ENCODE assay signal across 8 cellular contexts in the genomic region with DNA sequence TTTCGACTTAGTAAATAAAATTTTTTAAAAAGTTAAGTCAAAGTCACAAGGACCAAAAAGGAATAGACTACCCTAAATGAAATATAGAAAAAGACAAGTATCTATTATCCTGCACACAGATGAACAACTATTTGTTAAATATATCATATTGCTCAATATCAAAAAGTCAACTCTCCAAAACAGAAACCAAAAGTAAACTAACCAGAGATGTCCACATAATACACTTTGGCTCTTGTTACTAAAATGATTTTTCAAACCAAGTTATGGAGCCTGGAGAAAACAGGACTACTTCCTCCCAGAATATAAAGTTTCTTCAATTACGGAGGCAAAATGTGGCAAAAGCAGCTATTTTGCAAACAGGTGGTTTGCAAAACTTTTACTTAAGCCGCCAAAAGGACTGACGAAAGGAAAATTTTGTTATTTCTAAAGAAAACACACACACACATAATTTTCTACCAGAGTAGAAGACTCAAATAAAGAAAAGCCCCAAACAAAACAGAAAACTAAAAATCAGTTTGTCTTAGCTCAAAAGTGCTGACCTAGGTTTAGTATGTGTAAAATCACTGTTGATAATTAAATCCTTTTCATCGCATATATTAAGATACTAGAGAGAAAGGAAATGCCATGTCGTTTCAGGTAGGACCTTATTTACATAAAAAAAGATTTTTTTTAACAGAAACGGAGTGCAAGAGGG. TPM values are rescaled to one million over a fixed set of nuclear protein-coding genes. Genes with fewer than 3 reads are reported as not detected.
DNase-seq lines count a peak whose midpoint lies in the region; ATAC-seq, FAIRE-seq and TF ChIP-seq lines count a peak whose summit lies in the region.

No MANE protein-coding gene starts in this region.

- TF ChIP-seq CTCF in bronchial epithelial cell (IDR thresholded peaks at IDR 0.05; ENCODE audit: insufficient read depth, low read length, severe bottlenecking) = no peak

- no peaks in the 10 kb centered on the region for H3K27me3 Mint-ChIP-seq in CD8-positive, alpha-beta memory T cell

- peaks cover 0 to 17% (median 2%) of the 10 kb centered on the region in 3 donors for H3K36me3 Mint-ChIP-seq in CD8-positive, alpha-beta memory T cell

- no peaks in the 10 kb centered on the region for H3K36me3 ChIP-seq in CD8-positive, alpha-beta memory T cell (ENCODE audit: insufficient read depth, low read length)
- H3K36me3 ChIP-seq in bronchial epithelial cell (ENCODE audit: control insufficient read depth, insufficient read depth, low read length) = no peaks in the 10 kb centered on the region
- H3K36me3 ChIP-seq in muscle layer of colon (ENCODE audit: insufficient read depth, low read length) = no peaks in the 10 kb centered on the region

- no peaks in the 10 kb centered on the region for H3K27me3 ChIP-seq in CD8-positive, alpha-beta memory T cell (ENCODE audit: insufficient read depth, low read length, poor library complexity, severe bottlenecking)
- H3K27me3 ChIP-seq in bronchial epithelial cell (ENCODE audit: control insufficient read depth, insufficient read depth, low read length) = no peaks in the 10 kb centered on the region
- no peaks in the 10 kb centered on the region for H3K27me3 ChIP-seq in muscle layer of colon (ENCODE audit: control insufficient read depth in 1 of 2, insufficient read depth in 2 of 2, low read length in 2 of 2)

- peak overlapping the region; percentile 96 for H3K4me3 ChIP-seq in CD8-positive, alpha-beta memory T cell (ENCODE audit: low read length)
- H3K4me3 ChIP-seq in bronchial epithelial cell (ENCODE audit: low read depth, low read length) (peak overlapping the region; percentile 74), muscle layer of colon (ENCODE audit: low read depth in 1 of 2, low read length in 2 of 2) (peak overlapping the region; percentile 72 to 96)

- POLR2A ChIA-PET in CD8-positive, alpha-beta memory T cell (lab: Charles Lee) = no interaction called here

- H3K9ac ChIP-seq in muscle layer of colon (ENCODE audit: low read length) = peak overlapping the region; percentile 85

- peaks cover 48 to 67% (median 65%) of the 10 kb centered on the region in 3 donors for H3K4me1 Mint-ChIP-seq in CD8-positive, alpha-beta memory T cell

- CTCF ChIA-PET in CD8-positive, alpha-beta memory T cell (lab: Charles Lee) = interaction anchor here (0.8 kb wide), 1 partner anchor 15 kb away, joined by 3 read pairs; no protein-coding TSS in a partner anchor

- H3K27ac Mint-ChIP-seq in CD8-positive, alpha-beta memory T cell = peak overlapping the region; percentile 67 to 97 (median 94)

- H3K9me3 ChIP-seq in CD8-positive, alpha-beta memory T cell (ENCODE audit: low read length) = no peaks in the 10 kb centered on the region
- H3K9me3 ChIP-seq in muscle layer of colon (ENCODE audit: low read length) = no peaks in the 10 kb centered on the region

- H3K9me3 Mint-ChIP-seq in CD8-positive, alpha-beta memory T cell = no peaks in the 10 kb centered on the region

- no peak for FAIRE-seq in bronchial epithelial cell (lab: Jason Lieb, UNC)

- peak overlapping the region; percentile 95 to 100 (median 98) for H3K4me3 Mint-ChIP-seq in CD8-positive, alpha-beta memory T cell

- peaks cover 29% of the 10 kb centered on the region for H3K4me1 ChIP-seq in CD8-positive, alpha-beta memory T cell (ENCODE audit: insufficient read depth, low read length)
- H3K4me1 ChIP-seq in muscle layer of colon (ENCODE audit: insufficient read depth, low read length) = peaks cover 23% of the 10 kb centered on the region

- DNase-seq in CD8-positive, alpha-beta memory T cell = peak in 1 of 5 donors; percentile 11
- DNase-seq in LoVo (ENCODE audit: low spot score) (peak; percentile 31), bronchial epithelial cell (ENCODE audit: low read depth) (peak; percentile 40), cerebellar cortex (ENCODE audit: low spot score) (no peak)

- ATAC-seq in GM18868 (IDR thresholded peaks at IDR 0.05; ENCODE audit: unreplicated experiment) = no peak
- ATAC-seq in GM19452 (IDR thresholded peaks at IDR 0.05; ENCODE audit: unreplicated experiment) = no peak
- no peak for ATAC-seq in GM19467 (IDR thresholded peaks at IDR 0.05; ENCODE audit: unreplicated experiment)

- peak overlapping the region; percentile 80 for H3K27ac ChIP-seq in CD8-positive, alpha-beta memory T cell (ENCODE audit: low read depth, low read length)
- H3K27ac ChIP-seq in muscle layer of colon (ENCODE audit: low read depth, low read length) = peak overlapping the region; percentile 43

RNA-seq across cellular contexts. Expression of gene DPYD, which starts 1.1 kb away (rescaled TPM):
- 10 to 100 TPM in 1 of 2 experiments, 1 to 10 TPM in 1; 9.6 to 10.3 TPM for total RNA-seq in CD8-positive, alpha-beta memory T cell
- 43.9 TPM for polyA plus RNA-seq in CD8-positive, alpha-beta memory T cell
- 1.6 and 2.7 TPM in 2 replicates for total RNA-seq in bronchial epithelial cell
